ENCODE assay signal across 1 cellular context in genomic region chr9:123326662-123327093, GRCh38.
A peak's percentile ranks its signal among the peaks of the same experiment; 100 is the strongest.
TF ChIP-seq lines count a peak whose summit lies in the region.

No MANE protein-coding gene starts in this region.

TF ChIP-seq in HEK293, 187 proteins besides CTCF, POLR2A, EP300 and RAD21 (continued from another document):
- TF ChIP-seq ZNF10 (tag by site-specific recombination; IDR thresholded peaks at IDR 0.05) (no peak), ZNF701 (tag by site-specific recombination; IDR thresholded peaks at IDR 0.05) (no peak), ZEB2 (tag by site-specific recombination; IDR thresholded peaks at IDR 0.05) (no peak), ZBTB17 (tag by site-specific recombination; IDR thresholded peaks at IDR 0.05) (no peak), ZNF112 (tag by site-specific recombination; IDR thresholded peaks at IDR 0.05) (no peak), ZNF621 (tag by site-specific recombination; IDR thresholded peaks at IDR 0.05) (no peak), ZNF747 (tag by site-specific recombination; IDR thresholded peaks at IDR 0.05) (no peak), ZNF658 (tag by site-specific recombination; IDR thresholded peaks at IDR 0.05) (no peak), WT1 (tag by site-specific recombination; IDR thresholded peaks at IDR 0.05) (no peak), SCRT1 (tag by site-specific recombination; IDR thresholded peaks at IDR 0.05; ENCODE audit: borderline replicate concordance) (no peak), ZFP41 (tag by site-specific recombination; IDR thresholded peaks at IDR 0.05; ENCODE audit: borderline replicate concordance) (no peak), ZNF629 (tag by site-specific recombination; IDR thresholded peaks at IDR 0.05) (peak; percentile 83), ZBTB21 (tag by site-specific recombination; IDR thresholded peaks at IDR 0.05) (peak; percentile 87), ATF2 (tag by site-specific recombination; IDR thresholded peaks at IDR 0.05; ENCODE audit: low read depth) (peak; percentile 91), TCF7L2 (IDR thresholded peaks at IDR 0.05; ENCODE audit: borderline replicate concordance, low read depth, low read length) (no peak), ZBTB26 (tag by site-specific recombination; optimal IDR thresholded peaks at IDR 0.05) (no peak), ZNF670 (tag by site-specific recombination; IDR thresholded peaks at IDR 0.05; ENCODE audit: low read depth) (no peak), ZNF394 (tag by site-specific recombination; IDR thresholded peaks at IDR 0.05; ENCODE audit: borderline replicate concordance) (no peak), PRDM10 (tag by site-specific recombination; IDR thresholded peaks at IDR 0.05) (peak; percentile 62)
